ENCODE assay signal across 8 cellular contexts in genomic region chr1:235417101-235417697, GRCh38. TPM values are rescaled to one million over a fixed set of nuclear protein-coding genes. Genes with fewer than 3 reads are reported as not detected.
DNase-seq lines count a peak whose midpoint lies in the region; ATAC-seq and TF ChIP-seq lines count a peak whose summit lies in the region.

No MANE protein-coding gene starts in this region.

- CTCF ChIA-PET in CD8-positive, alpha-beta T cell (lab: Charles Lee): interaction anchor here (0.6 to 3.7 kb wide), 47 partner anchors 8 to 333 kb away, joined by 3 to 53 read pairs (median 5); partner anchors contain the start of gene RBM34

- POLR2A ChIA-PET in CD8-positive, alpha-beta T cell (lab: Charles Lee): interaction anchor here (1.1 kb wide), 1 partner anchor 89 kb away, joined by 4 read pairs; the partner anchor contains the start of genes ARID4B and GGPS1

- H3K27ac ChIP-seq in CD8-positive, alpha-beta T cell (ENCODE audit: low read depth, low read length): no peak overlapping the region

- H3K9me3 ChIP-seq in CD8-positive, alpha-beta T cell (ENCODE audit: low read length): no peaks in the 10 kb centered on the region
- H3K9me3 ChIP-seq in HAP-1 (no peaks in the 10 kb centered on the region), mucosa of descending colon (no peaks in the 10 kb centered on the region)

- H3K4me1 Mint-ChIP-seq in CD8-positive, alpha-beta T cell (ENCODE audit: low read depth): peaks cover 11% of the 10 kb centered on the region
- H3K4me1 Mint-ChIP-seq in endothelial cell (ENCODE audit: unreplicated experiment): peaks cover 5% of the 10 kb centered on the region

- H3K36me3 Mint-ChIP-seq in CD8-positive, alpha-beta T cell: peaks cover 23% of the 10 kb centered on the region
- H3K36me3 Mint-ChIP-seq in endothelial cell (ENCODE audit: low read depth, unreplicated experiment): no peaks in the 10 kb centered on the region

- no peaks in the 10 kb centered on the region for H3K27me3 Mint-ChIP-seq in CD8-positive, alpha-beta T cell (ENCODE audit: low read depth)
- H3K27me3 Mint-ChIP-seq in endothelial cell (ENCODE audit: unreplicated experiment): peaks cover 2% of the 10 kb centered on the region

- H3K27me3 ChIP-seq in CD8-positive, alpha-beta T cell (ENCODE audit: insufficient read depth, low read length): no peaks in the 10 kb centered on the region
- H3K27me3 ChIP-seq in HAP-1 (ENCODE audit: low read depth): no peaks in the 10 kb centered on the region

- ATAC-seq in CD8-positive, alpha-beta T cell: peak; percentile 74
- ATAC-seq in mucosa of descending colon: peak; percentile 84

- peaks cover 5% of the 10 kb centered on the region for H3K4me1 ChIP-seq in CD8-positive, alpha-beta T cell (ENCODE audit: insufficient read depth, low read length)
- H3K4me1 ChIP-seq in HAP-1 (no peaks in the 10 kb centered on the region), mucosa of descending colon (ENCODE audit: low read depth) (peaks cover 3% of the 10 kb centered on the region)

- no peaks in the 10 kb centered on the region for H3K36me3 ChIP-seq in CD8-positive, alpha-beta T cell (ENCODE audit: insufficient read depth, low read length)
- H3K36me3 ChIP-seq in HAP-1 (replicated peaks): peaks cover 10% of the 10 kb centered on the region
- no peaks in the 10 kb centered on the region for H3K36me3 ChIP-seq in mucosa of descending colon (ENCODE audit: low read depth)

- peak; percentile 33 to 72 (median 47) for DNase-seq in CD8-positive, alpha-beta T cell
- DNase-seq in HAP-1 (ENCODE audit: low spot score in 2 of 2) (peak; percentile 51 to 72), NCI-H82 treated with DMSO at 0.1 percent for 48 hours (lab: John Stamatoyannopoulos, UW; ENCODE audit: unreplicated experiment) (peak; percentile 34), endothelial cell (ENCODE audit: low spot score) (peak; percentile 73), mucosa of descending colon (peak in 1 of 3 donors; percentile 81), NCI-H526 treated with DMSO at 0.1 percent for 48 hours (lab: John Stamatoyannopoulos, UW) (no peak)
- DNase-seq in activated CD8-positive, alpha-beta memory T cell treated with anti-CD3 and anti-CD28 coated beads for 48 hours (ENCODE audit: low read depth in 2 of 3, low spot score in 2 of 3): peak; percentile 6 to 33 (median 22)
- peak; percentile 8 to 24 for DNase-seq in stimulated activated CD8-positive, alpha-beta memory T cell treated with anti-CD3 and anti-CD28 coated beads, Interleukin-7, amount 100 ng/mL, for 4 hours (ENCODE audit: low read depth in 2 of 2)

- TF ChIP-seq CTCF in CD8-positive, alpha-beta T cell (IDR thresholded peaks at IDR 0.05): peak; percentile 92
- TF ChIP-seq CTCF in endothelial cell (IDR thresholded peaks at IDR 0.05; ENCODE audit: unreplicated experiment): peak; percentile 93
- TF ChIP-seq CTCF in mucosa of descending colon (IDR thresholded peaks at IDR 0.05): peak; percentile 78

- H3K4me3 Mint-ChIP-seq in CD8-positive, alpha-beta T cell: no peak overlapping the region
- H3K4me3 Mint-ChIP-seq in endothelial cell (ENCODE audit: unreplicated experiment): no peak overlapping the region

- no peak overlapping the region for H3K4me3 ChIP-seq in CD8-positive, alpha-beta T cell (ENCODE audit: low read depth, low read length)
- H3K4me3 ChIP-seq in HAP-1 (no peak overlapping the region), mucosa of descending colon (no peak overlapping the region)

- H3K9me3 Mint-ChIP-seq in CD8-positive, alpha-beta T cell: no peaks in the 10 kb centered on the region
- H3K9me3 Mint-ChIP-seq in endothelial cell (ENCODE audit: unreplicated experiment): no peaks in the 10 kb centered on the region

- in situ Hi-C loops in HAP-1 (cut with MboI; ENCODE audit: low sequenced_read_pairs): loop anchor here (10.0 kb wide), 1 partner anchor 172 kb away; no protein-coding TSS in a partner anchor

- intact Hi-C loops in CD8-positive, alpha-beta T cell (cut with DNase I, micrococcal nuclease): loop anchor here (1.0 to 5.0 kb wide), 8 partner anchors 89 to 920 kb away; partner anchors contain the start of genes ARID4B (in 2 of the 2) and GGPS1 (in 2 of the 2)
- intact Hi-C loops in mucosa of descending colon (cut with DNase I, micrococcal nuclease): loop anchor here (5.0 to 10.0 kb wide), 3 partner anchors 160 to 312 kb away; no protein-coding TSS in a partner anchor

- no peak overlapping the region for H3K27ac Mint-ChIP-seq in CD8-positive, alpha-beta T cell
- no peak overlapping the region for H3K27ac Mint-ChIP-seq in endothelial cell (ENCODE audit: unreplicated experiment)

RNA-seq across cellular contexts. Expression of gene TBCE, which starts 50.0 kb away (rescaled TPM):
- total RNA-seq in CD8-positive, alpha-beta T cell: 1 to 10 TPM; 6.0 to 7.1 TPM
- total RNA-seq in endothelial cell (ENCODE audit: unreplicated experiment) (24.7 TPM), mucosa of descending colon (10 to 100 TPM; 21.1 to 25.5 (median 23.9) TPM)
